ENCODE assay signal across 36 cellular contexts in the genomic region with DNA sequence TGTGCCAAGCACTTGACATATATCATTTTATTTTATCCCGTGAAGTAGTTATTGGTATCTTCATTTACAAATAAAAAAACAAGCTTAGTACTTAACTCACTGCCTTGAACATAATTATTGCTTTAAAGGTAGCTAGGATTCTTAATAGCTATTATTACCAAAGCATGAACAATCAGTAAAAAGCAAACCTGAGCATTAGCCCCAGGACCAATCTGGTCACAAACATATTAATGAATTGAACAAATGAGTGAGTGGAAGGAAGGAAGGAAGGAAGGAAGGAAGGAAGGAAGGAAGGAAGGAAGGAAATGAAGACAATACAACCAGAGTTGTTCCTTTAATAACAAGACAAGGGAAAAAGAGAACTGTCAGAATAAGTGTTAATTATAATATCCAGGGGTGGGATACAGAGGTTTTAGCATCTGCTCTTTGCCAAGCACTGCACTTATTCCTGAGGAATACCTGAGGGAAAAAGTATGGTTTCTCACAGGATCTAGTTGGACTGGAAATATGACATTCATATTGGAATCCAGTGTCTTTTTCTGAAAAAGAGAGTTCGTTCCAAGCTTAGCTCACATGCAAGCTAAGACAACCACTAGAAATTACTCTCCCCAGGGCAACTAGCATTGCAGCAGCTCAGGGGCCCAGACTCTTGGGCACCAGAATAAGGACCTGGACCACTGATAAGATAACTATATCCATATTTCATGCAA.
"Had no signal": no experiment of that assay in that cellular context is flagged by ENCODE, and none has a peak within 500 bp of the region (broad histone marks: within the 10 kb centered on the region; RNA-seq: fewer than 3 reads in every experiment).

No MANE protein-coding gene starts in this region.

- ATAC-seq: activated naive CD4-positive, alpha-beta T cell treated with anti-CD3 and anti-CD28 coated beads, Interleukin-2, amount 50 U/mL, for 72 hours; activated naive CD8-positive, alpha-beta T cell treated with anti-CD3 and anti-CD28 coated beads, Interleukin-2, amount 50 U/mL, for 24 hours; activated T-cell treated with anti-CD3 and anti-CD28 coated beads, Interleukin-2, amount 50 U/mL, for 4 hours; activated T-cell treated with anti-CD3 and anti-CD28 coated beads, Interleukin-2, amount 50 U/mL, for 72 hours; activated T-helper 17 cell treated with anti-CD3 and anti-CD28 coated beads, Interleukin-2, amount 50 U/mL, for 72 hours; body of pancreas had no signal

- H3K36me3 Mint-ChIP-seq: activated naive CD4-positive, alpha-beta T cell treated with anti-CD3 and anti-CD28 coated beads, Interleukin-2, amount 10 ng/mL, durations not matched to agents 7 days and 5 days; activated naive CD4-positive, alpha-beta T cell treated with anti-CD3 and anti-CD28 coated beads, Interleukin-2, amount 50 U/mL, for 24 hours; activated naive CD4-positive, alpha-beta T cell treated with anti-CD3 and anti-CD28 coated beads, Interleukin-2, amount 50 U/mL, for 72 hours; activated naive CD8-positive, alpha-beta T cell; activated naive CD8-positive, alpha-beta T cell treated with anti-CD3 and anti-CD28 coated beads for 36 hours; activated naive CD8-positive, alpha-beta T cell treated with anti-CD3 and anti-CD28 coated beads, Interleukin-2, amount 10 ng/mL, durations not matched to agents 7 days and 5 days; brain had no signal

- H3K4me1 Mint-ChIP-seq: activated naive CD4-positive, alpha-beta T cell treated with anti-CD3 and anti-CD28 coated beads, Interleukin-2, amount 10 ng/mL, durations not matched to agents 7 days and 5 days; activated naive CD4-positive, alpha-beta T cell treated with anti-CD3 and anti-CD28 coated beads, Interleukin-2, amount 50 U/mL, for 24 hours; activated naive CD8-positive, alpha-beta T cell treated with anti-CD3 and anti-CD28 coated beads for 36 hours; activated naive CD8-positive, alpha-beta T cell treated with anti-CD3 and anti-CD28 coated beads, Interleukin-2, amount 10 ng/mL, durations not matched to agents 7 days and 5 days; activated naive CD8-positive, alpha-beta T cell treated with anti-CD3 and anti-CD28 coated beads, Interleukin-2, amount 50 U/mL, for 24 hours; activated T-helper 17 cell treated with anti-CD3 and anti-CD28 coated beads, Interleukin-2, amount 50 U/mL, for 72 hours; brain; central memory CD8-positive, alpha-beta T cell had no signal

- H3K36me3 ChIP-seq: adrenal gland, ascending aorta, brain microvascular endothelial cell had no signal

- H3K27ac ChIP-seq: adrenal gland, ascending aorta, body of pancreas, brain microvascular endothelial cell, breast epithelium had no signal

- H3K27ac Mint-ChIP-seq: activated naive CD4-positive, alpha-beta T cell treated with anti-CD3 and anti-CD28 coated beads for 36 hours; activated naive CD4-positive, alpha-beta T cell treated with anti-CD3 and anti-CD28 coated beads, Interleukin-2, amount 10 ng/mL, durations not matched to agents 7 days and 5 days; activated naive CD4-positive, alpha-beta T cell treated with anti-CD3 and anti-CD28 coated beads, Interleukin-2, amount 50 U/mL, for 24 hours; activated naive CD8-positive, alpha-beta T cell; activated naive CD8-positive, alpha-beta T cell treated with anti-CD3 and anti-CD28 coated beads for 36 hours; activated naive CD8-positive, alpha-beta T cell treated with anti-CD3 and anti-CD28 coated beads, Interleukin-2, amount 10 ng/mL, durations not matched to agents 7 days and 5 days; activated naive CD8-positive, alpha-beta T cell treated with anti-CD3 and anti-CD28 coated beads, Interleukin-2, amount 50 U/mL, for 24 hours; activated T-cell treated with anti-CD3 and anti-CD28 coated beads, Interleukin-2, amount 50 U/mL, for 24 hours; activated T-cell treated with anti-CD3 and anti-CD28 coated beads, Interleukin-2, amount 50 U/mL, for 72 hours; activated T-helper 1 cell treated with anti-CD3 and anti-CD28 coated beads, Interleukin-12 subunit alpha, Interleukin-12 subunit beta, Interleukin-2, Interleukin-4 antibody, amounts not matched to agents 30 ng/mL and 10 ng/mL and 1 ng/mL, durations not matched to agents 14 hours and 24 hours and 36 hours; activated T-helper 17 cell treated with anti-CD3 and anti-CD28 coated beads, Interleukin-2, amount 50 U/mL, for 72 hours; activated T-helper 2 cell treated with anti-CD3 and anti-CD28 coated beads, Interferon-gamma antibody, Interleukin-2, Interleukin-4, amounts not matched to agents 10 μg/mL and 5 μg/mL and 100 μg/mL, durations not matched to agents 14 hours and 24 hours and 36 hours; brain had no signal

- H3K27me3 Mint-ChIP-seq: activated naive CD8-positive, alpha-beta T cell treated with anti-CD3 and anti-CD28 coated beads for 36 hours; activated naive CD8-positive, alpha-beta T cell treated with anti-CD3 and anti-CD28 coated beads, Interleukin-2, amount 10 ng/mL, durations not matched to agents 7 days and 5 days had no signal

- H3K9me3 Mint-ChIP-seq: activated naive CD4-positive, alpha-beta T cell treated with anti-CD3 and anti-CD28 coated beads for 36 hours; activated naive CD4-positive, alpha-beta T cell treated with anti-CD3 and anti-CD28 coated beads, Interleukin-2, amount 10 ng/mL, durations not matched to agents 7 days and 5 days; activated naive CD4-positive, alpha-beta T cell treated with anti-CD3 and anti-CD28 coated beads, Interleukin-2, amount 50 U/mL, for 24 hours; activated naive CD4-positive, alpha-beta T cell treated with anti-CD3 and anti-CD28 coated beads, Interleukin-2, amount 50 U/mL, for 72 hours; activated naive CD8-positive, alpha-beta T cell treated with anti-CD3 and anti-CD28 coated beads for 36 hours; activated naive CD8-positive, alpha-beta T cell treated with anti-CD3 and anti-CD28 coated beads, Interleukin-2, amount 50 U/mL, for 24 hours; activated T-cell treated with anti-CD3 and anti-CD28 coated beads, Interleukin-2, amount 50 U/mL, for 24 hours; activated T-cell treated with anti-CD3 and anti-CD28 coated beads, Interleukin-2, amount 50 U/mL, for 4 hours; activated T-helper 1 cell treated with anti-CD3 and anti-CD28 coated beads, Interleukin-12 subunit alpha, Interleukin-12 subunit beta, Interleukin-2, Interleukin-4 antibody, amounts not matched to agents 30 ng/mL and 10 ng/mL and 1 ng/mL, durations not matched to agents 14 hours and 24 hours and 36 hours; activated T-helper 17 cell treated with anti-CD3 and anti-CD28 coated beads, Interleukin-2, amount 50 U/mL, for 72 hours; activated T-helper 2 cell treated with anti-CD3 and anti-CD28 coated beads, Interferon-gamma antibody, Interleukin-2, Interleukin-4, amounts not matched to agents 10 μg/mL and 5 μg/mL and 100 μg/mL, durations not matched to agents 14 hours and 24 hours and 36 hours; central memory CD8-positive, alpha-beta T cell had no signal

- H3K9me3 ChIP-seq: adrenal gland, ascending aorta, body of pancreas, breast epithelium had no signal

- H3K27me3 ChIP-seq: adrenal gland, ascending aorta, body of pancreas, brain microvascular endothelial cell, breast epithelium had no signal

- H3K4me1 ChIP-seq: adrenal gland, ascending aorta, body of pancreas, breast epithelium had no signal

- H3K4me3 ChIP-seq: adrenal gland, ascending aorta, body of pancreas, breast epithelium had no signal

- DNase-seq: activated effector memory CD4-positive, alpha-beta T cell treated with anti-CD3 and anti-CD28 coated beads, Interleukin-2, amount 50 U/mL, for 16 hours; activated effector memory CD4-positive, alpha-beta T cell treated with Interleukin-2 at 50 U/mL for 16 hours; activated gamma-delta T cell; activated gamma-delta T cell treated with Interleukin-2 at 50 U/mL for 16 hours; activated naive CD4-positive, alpha-beta T cell; activated naive CD4-positive, alpha-beta T cell treated with anti-CD3 and anti-CD28 coated beads for 36 hours; activated naive CD4-positive, alpha-beta T cell treated with anti-CD3 and anti-CD28 coated beads, Interleukin-2, amount 10 ng/mL, durations not matched to agents 7 days and 5 days; activated naive CD4-positive, alpha-beta T cell treated with anti-CD3 and anti-CD28 coated beads, Interleukin-2, amount 50 U/mL, for 16 hours; activated naive CD4-positive, alpha-beta T cell treated with Interleukin-2 at 50 U/mL for 16 hours; activated naive CD8-positive, alpha-beta T cell treated with anti-CD3 and anti-CD28 coated beads for 36 hours; activated naive CD8-positive, alpha-beta T cell treated with anti-CD3 and anti-CD28 coated beads, Interleukin-2, amount 10 ng/mL, durations not matched to agents 7 days and 5 days; activated naive CD8-positive, alpha-beta T cell treated with anti-CD3 and anti-CD28 coated beads, Interleukin-2, amount 50 U/mL, for 24 hours; activated T-cell treated with anti-CD3 and anti-CD28 coated beads, Interleukin-2, amount 50 U/mL, for 24 hours; activated T-cell treated with anti-CD3 and anti-CD28 coated beads, Interleukin-2, amount 50 U/mL, for 4 hours; activated T-cell treated with anti-CD3 and anti-CD28 coated beads, Interleukin-2, amount 50 U/mL, for 48 hours; activated T-cell treated with anti-CD3 and anti-CD28 coated beads, Interleukin-2, amount 50 U/mL, for 72 hours; adrenal gland; amniotic stem cell; amygdala; anterior cingulate cortex; aorta; body of pancreas; brain microvascular endothelial cell; caudate nucleus; central memory CD4-positive, alpha-beta T cell; cerebellar nuclear complex had no signal

- H3K4me3 Mint-ChIP-seq: activated naive CD4-positive, alpha-beta T cell treated with anti-CD3 and anti-CD28 coated beads for 36 hours; activated naive CD4-positive, alpha-beta T cell treated with anti-CD3 and anti-CD28 coated beads, Interleukin-2, amount 10 ng/mL, durations not matched to agents 7 days and 5 days; activated naive CD4-positive, alpha-beta T cell treated with anti-CD3 and anti-CD28 coated beads, Interleukin-2, amount 50 U/mL, for 24 hours; activated naive CD8-positive, alpha-beta T cell; activated naive CD8-positive, alpha-beta T cell treated with anti-CD3 and anti-CD28 coated beads for 36 hours; activated naive CD8-positive, alpha-beta T cell treated with anti-CD3 and anti-CD28 coated beads, Interleukin-2, amount 10 ng/mL, durations not matched to agents 7 days and 5 days; activated naive CD8-positive, alpha-beta T cell treated with anti-CD3 and anti-CD28 coated beads, Interleukin-2, amount 50 U/mL, for 24 hours; activated T-cell treated with anti-CD3 and anti-CD28 coated beads, Interleukin-2, amount 50 U/mL, for 24 hours; activated T-cell treated with anti-CD3 and anti-CD28 coated beads, Interleukin-2, amount 50 U/mL, for 4 hours; activated T-cell treated with anti-CD3 and anti-CD28 coated beads, Interleukin-2, amount 50 U/mL, for 72 hours; activated T-helper 1 cell treated with anti-CD3 and anti-CD28 coated beads, Interleukin-12 subunit alpha, Interleukin-12 subunit beta, Interleukin-2, Interleukin-4 antibody, amounts not matched to agents 30 ng/mL and 10 ng/mL and 1 ng/mL, durations not matched to agents 14 hours and 24 hours and 36 hours; activated T-helper 17 cell treated with anti-CD3 and anti-CD28 coated beads, Interleukin-2, amount 50 U/mL, for 72 hours; brain; central memory CD8-positive, alpha-beta T cell had no signal
